35 cellular contexts compared by ENCODE assay signal in genomic region chr10:130869179-130869841, GRCh38.
"Had no signal": no experiment of that assay in that cellular context is flagged by ENCODE, and none has a peak within 500 bp of the region (broad histone marks: within the 10 kb centered on the region; RNA-seq: fewer than 3 reads in every experiment).

No MANE protein-coding gene starts in this region.

- H3K9me3 ChIP-seq: adrenal gland, body of pancreas had no signal

- H3K27me3 ChIP-seq: adrenal gland, body of pancreas had no signal

- DNase-seq: activated B cell treated with CpG ODN at 0.5 μM for 24 hours; activated CD4-positive, alpha-beta memory T cell treated with anti-CD3 and anti-CD28 coated beads for 36 hours; activated CD4-positive, alpha-beta T cell treated with anti-CD3 and anti-CD28 coated beads for 4 hours; activated CD4-positive, alpha-beta T cell treated with anti-CD3 and anti-CD28 coated beads, Interleukin-2, amount 50 U/mL, for 1 hour; activated CD4-positive, CD25-positive, alpha-beta regulatory T cell treated with anti-CD3 and anti-CD28 coated beads, Interleukin-2, amount 50 U/mL, for 72 hours; activated CD8-positive, alpha-beta memory T cell treated with anti-CD3 and anti-CD28 coated beads, Interleukin-2, amount 50 U/mL, for 4 hours; activated gamma-delta T cell treated with Interleukin-2 at 50 U/mL for 16 hours; activated naive CD4-positive, alpha-beta T cell treated with anti-CD3 and anti-CD28 coated beads for 36 hours; activated T-cell treated with anti-CD3 and anti-CD28 coated beads for 4 hours; activated T-cell treated with anti-CD3 and anti-CD28 coated beads, Interleukin-2, amount 50 U/mL, for 4 hours; body of pancreas; caudate nucleus; NCI-H1092 treated with DMSO at 0.1 percent for 48 hours; NCI-H1417; NCI-H146; NCI-H187; NCI-H2029 treated with DMSO at 0.1 percent for 48 hours; NCI-H2107; NCI-H2171; NCI-H510A; NCI-H526; NCI-H748 treated with DMSO at 0.1 percent for 48 hours; PC-9; SIG-M5; SW 1271; T-helper 1 cell; T-helper 2 cell; T-helper 9 cell had no signal

- H2AFZ ChIP-seq: PC-9 had no signal

- H3K4me3 ChIP-seq: adrenal gland, body of pancreas, breast epithelium, PC-9 had no signal

- H3K9ac ChIP-seq: KMS-11 had no signal

- H3K36me3 ChIP-seq: adrenal gland, breast epithelium had no signal

- H3K27ac ChIP-seq: adrenal gland, body of pancreas, breast epithelium, KMS-11, PC-9, RWPE1, VCaP had no signal

- H3K4me2 ChIP-seq: KMS-11, PC-9 had no signal

- H3K4me1 ChIP-seq: adrenal gland, body of pancreas, breast epithelium had no signal

- ATAC-seq: activated naive CD4-positive, alpha-beta T cell treated with anti-CD3 and anti-CD28 coated beads, Interleukin-2, amount 50 U/mL, for 72 hours; activated T-cell treated with anti-CD3 and anti-CD28 coated beads, Interleukin-2, amount 50 U/mL, for 4 hours; body of pancreas; Right ventricle myocardium inferior had no signal
